Comparison of ENCODE assay signal across 1 cellular context in genomic region chr17:48830840-48831548, GRCh38.
A peak's percentile ranks its signal among the peaks of the same experiment; 100 is the strongest.
TF ChIP-seq lines count a peak whose summit lies in the region.

A gene with protein sequence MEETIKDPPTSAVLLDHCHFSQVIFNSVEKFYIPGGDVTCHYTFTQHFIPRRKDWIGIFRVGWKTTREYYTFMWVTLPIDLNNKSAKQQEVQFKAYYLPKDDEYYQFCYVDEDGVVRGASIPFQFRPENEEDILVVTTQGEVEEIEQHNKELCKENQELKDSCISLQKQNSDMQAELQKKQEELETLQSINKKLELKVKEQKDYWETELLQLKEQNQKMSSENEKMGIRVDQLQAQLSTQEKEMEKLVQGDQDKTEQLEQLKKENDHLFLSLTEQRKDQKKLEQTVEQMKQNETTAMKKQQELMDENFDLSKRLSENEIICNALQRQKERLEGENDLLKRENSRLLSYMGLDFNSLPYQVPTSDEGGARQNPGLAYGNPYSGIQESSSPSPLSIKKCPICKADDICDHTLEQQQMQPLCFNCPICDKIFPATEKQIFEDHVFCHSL (plus strand): TSS chr17:48831035. CDS start chr17:48841708, 10,673 bp downstream.

TF ChIP-seq in K562, 482 proteins besides CTCF, POLR2A, EP300 and RAD21 (continued from another document and continues in another):
- TF ChIP-seq, protein P1, sequence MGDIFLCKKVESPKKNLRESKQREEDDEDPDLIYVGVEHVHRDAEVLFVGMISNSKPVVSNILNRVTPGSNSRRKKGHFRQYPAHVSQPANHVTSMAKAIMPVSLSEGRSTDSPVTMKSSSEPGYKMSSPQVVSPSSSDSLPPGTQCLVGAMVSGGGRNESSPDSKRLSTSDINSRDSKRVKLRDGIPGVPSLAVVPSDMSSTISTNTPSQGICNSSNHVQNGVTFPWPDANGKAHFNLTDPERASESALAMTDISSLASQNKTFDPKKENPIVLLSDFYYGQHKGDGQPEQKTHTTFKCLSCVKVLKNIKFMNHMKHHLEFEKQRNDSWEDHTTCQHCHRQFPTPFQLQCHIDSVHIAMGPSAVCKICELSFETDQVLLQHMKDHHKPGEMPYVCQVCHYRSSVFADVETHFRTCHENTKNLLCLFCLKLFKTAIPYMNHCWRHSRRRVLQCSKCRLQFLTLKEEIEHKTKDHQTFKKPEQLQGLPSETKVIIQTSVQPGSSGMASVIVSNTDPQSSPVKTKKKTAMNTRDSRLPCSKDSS (IDR thresholded peaks at IDR 0.05; ENCODE audit: low read depth, partially characterized antibody), result no peak
- no peak; the same call in 1 of the 2 replicates for TF ChIP-seq PML (IDR thresholded peaks at IDR 0.05; ENCODE audit: low read length)
- no peak for TF ChIP-seq MCM7 (IDR thresholded peaks at IDR 0.05)
- no peak for TF ChIP-seq U2AF1 (optimal IDR thresholded peaks at IDR 0.05; ENCODE audit: low read depth, low read length)
- TF ChIP-seq, protein P2, sequence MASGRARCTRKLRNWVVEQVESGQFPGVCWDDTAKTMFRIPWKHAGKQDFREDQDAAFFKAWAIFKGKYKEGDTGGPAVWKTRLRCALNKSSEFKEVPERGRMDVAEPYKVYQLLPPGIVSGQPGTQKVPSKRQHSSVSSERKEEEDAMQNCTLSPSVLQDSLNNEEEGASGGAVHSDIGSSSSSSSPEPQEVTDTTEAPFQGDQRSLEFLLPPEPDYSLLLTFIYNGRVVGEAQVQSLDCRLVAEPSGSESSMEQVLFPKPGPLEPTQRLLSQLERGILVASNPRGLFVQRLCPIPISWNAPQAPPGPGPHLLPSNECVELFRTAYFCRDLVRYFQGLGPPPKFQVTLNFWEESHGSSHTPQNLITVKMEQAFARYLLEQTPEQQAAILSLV (tag; IDR thresholded peaks at IDR 0.05), result 0 out of 2 replicates have a peak, but pooled peaks have one; percentile 18
- TF ChIP-seq ZZZ3 (IDR thresholded peaks at IDR 0.05), result no peak
- peak; percentile 17; the same call in 1 of the 2 replicates for TF ChIP-seq HBP1 (CRISPR knock-in tag; IDR thresholded peaks at IDR 0.05)
- peak in 1 of 2 experiments; percentile 91; a peak in 2 of 4 replicates for TF ChIP-seq HDAC1 (IDR thresholded peaks at IDR 0.05)
- no peak for TF ChIP-seq BHLHE40 (IDR thresholded peaks at IDR 0.05; ENCODE audit: low read length)
- peak; percentile 50 for TF ChIP-seq CCNT2 (IDR thresholded peaks at IDR 0.05; ENCODE audit: borderline replicate concordance, extremely low read depth, insufficient read length, low read depth, low read length)
- TF ChIP-seq, protein P3, sequence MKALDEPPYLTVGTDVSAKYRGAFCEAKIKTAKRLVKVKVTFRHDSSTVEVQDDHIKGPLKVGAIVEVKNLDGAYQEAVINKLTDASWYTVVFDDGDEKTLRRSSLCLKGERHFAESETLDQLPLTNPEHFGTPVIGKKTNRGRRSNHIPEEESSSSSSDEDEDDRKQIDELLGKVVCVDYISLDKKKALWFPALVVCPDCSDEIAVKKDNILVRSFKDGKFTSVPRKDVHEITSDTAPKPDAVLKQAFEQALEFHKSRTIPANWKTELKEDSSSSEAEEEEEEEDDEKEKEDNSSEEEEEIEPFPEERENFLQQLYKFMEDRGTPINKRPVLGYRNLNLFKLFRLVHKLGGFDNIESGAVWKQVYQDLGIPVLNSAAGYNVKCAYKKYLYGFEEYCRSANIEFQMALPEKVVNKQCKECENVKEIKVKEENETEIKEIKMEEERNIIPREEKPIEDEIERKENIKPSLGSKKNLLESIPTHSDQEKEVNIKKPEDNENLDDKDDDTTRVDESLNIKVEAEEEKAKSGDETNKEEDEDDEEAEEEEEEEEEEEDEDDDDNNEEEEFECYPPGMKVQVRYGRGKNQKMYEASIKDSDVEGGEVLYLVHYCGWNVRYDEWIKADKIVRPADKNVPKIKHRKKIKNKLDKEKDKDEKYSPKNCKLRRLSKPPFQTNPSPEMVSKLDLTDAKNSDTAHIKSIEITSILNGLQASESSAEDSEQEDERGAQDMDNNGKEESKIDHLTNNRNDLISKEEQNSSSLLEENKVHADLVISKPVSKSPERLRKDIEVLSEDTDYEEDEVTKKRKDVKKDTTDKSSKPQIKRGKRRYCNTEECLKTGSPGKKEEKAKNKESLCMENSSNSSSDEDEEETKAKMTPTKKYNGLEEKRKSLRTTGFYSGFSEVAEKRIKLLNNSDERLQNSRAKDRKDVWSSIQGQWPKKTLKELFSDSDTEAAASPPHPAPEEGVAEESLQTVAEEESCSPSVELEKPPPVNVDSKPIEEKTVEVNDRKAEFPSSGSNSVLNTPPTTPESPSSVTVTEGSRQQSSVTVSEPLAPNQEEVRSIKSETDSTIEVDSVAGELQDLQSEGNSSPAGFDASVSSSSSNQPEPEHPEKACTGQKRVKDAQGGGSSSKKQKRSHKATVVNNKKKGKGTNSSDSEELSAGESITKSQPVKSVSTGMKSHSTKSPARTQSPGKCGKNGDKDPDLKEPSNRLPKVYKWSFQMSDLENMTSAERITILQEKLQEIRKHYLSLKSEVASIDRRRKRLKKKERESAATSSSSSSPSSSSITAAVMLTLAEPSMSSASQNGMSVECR (CRISPR knock-in tag; IDR thresholded peaks at IDR 0.05), result 0 out of 2 replicates have a peak, but pooled peaks have one; percentile 67
- TF ChIP-seq, protein P4, sequence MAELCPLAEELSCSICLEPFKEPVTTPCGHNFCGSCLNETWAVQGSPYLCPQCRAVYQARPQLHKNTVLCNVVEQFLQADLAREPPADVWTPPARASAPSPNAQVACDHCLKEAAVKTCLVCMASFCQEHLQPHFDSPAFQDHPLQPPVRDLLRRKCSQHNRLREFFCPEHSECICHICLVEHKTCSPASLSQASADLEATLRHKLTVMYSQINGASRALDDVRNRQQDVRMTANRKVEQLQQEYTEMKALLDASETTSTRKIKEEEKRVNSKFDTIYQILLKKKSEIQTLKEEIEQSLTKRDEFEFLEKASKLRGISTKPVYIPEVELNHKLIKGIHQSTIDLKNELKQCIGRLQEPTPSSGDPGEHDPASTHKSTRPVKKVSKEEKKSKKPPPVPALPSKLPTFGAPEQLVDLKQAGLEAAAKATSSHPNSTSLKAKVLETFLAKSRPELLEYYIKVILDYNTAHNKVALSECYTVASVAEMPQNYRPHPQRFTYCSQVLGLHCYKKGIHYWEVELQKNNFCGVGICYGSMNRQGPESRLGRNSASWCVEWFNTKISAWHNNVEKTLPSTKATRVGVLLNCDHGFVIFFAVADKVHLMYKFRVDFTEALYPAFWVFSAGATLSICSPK (IDR thresholded peaks at IDR 0.05; ENCODE audit: borderline replicate concordance), result no peak
- TF ChIP-seq ZKSCAN8 (CRISPR knock-in tag; IDR thresholded peaks at IDR 0.05), result no peak
- TF ChIP-seq CAMTA2 (CRISPR knock-in tag; conservative IDR thresholded peaks at IDR 0.05), result no peak
- peak; percentile 81 for TF ChIP-seq POLR2B (IDR thresholded peaks at IDR 0.05; ENCODE audit: low read depth, partially characterized antibody)
- TF ChIP-seq GATA2 (CRISPR knock-in tag; IDR thresholded peaks at IDR 0.05), result no peak
- no peak for TF ChIP-seq MLX (CRISPR knock-in tag; conservative IDR thresholded peaks at IDR 0.05)
- no peak for TF ChIP-seq NCOA4 (IDR thresholded peaks at IDR 0.05; ENCODE audit: partially characterized antibody)
- TF ChIP-seq NR3C1 (CRISPR knock-in tag; IDR thresholded peaks at IDR 0.05), result 0 out of 2 replicates have a peak, but pooled peaks have one; percentile 30
- TF ChIP-seq, protein P5, sequence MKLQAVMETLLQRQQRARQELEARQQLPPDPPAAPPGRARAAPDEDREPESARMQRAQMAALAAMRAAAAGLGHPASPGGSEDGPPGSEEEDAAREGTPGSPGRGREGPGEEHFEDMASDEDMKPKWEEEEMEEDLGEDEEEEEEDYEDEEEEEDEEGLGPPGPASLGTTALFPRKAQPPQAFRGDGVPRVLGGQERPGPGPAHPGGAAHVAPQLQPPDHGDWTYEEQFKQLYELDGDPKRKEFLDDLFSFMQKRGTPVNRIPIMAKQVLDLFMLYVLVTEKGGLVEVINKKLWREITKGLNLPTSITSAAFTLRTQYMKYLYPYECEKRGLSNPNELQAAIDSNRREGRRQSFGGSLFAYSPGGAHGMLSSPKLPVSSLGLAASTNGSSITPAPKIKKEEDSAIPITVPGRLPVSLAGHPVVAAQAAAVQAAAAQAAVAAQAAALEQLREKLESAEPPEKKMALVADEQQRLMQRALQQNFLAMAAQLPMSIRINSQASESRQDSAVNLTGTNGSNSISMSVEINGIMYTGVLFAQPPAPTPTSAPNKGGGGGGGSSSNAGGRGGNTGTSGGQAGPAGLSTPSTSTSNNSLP (IDR thresholded peaks at IDR 0.05; ENCODE audit: borderline replicate concordance, low read depth, low read length), result no peak
- no peak for TF ChIP-seq CCAR2 (IDR thresholded peaks at IDR 0.05; ENCODE audit: low read depth, low read length)
- no peak for TF ChIP-seq MTA2 (IDR thresholded peaks at IDR 0.05; ENCODE audit: low read depth)
- TF ChIP-seq ATF6 (CRISPR knock-in tag; IDR thresholded peaks at IDR 0.05), result no peak
- no peak for TF ChIP-seq KLF10 (CRISPR knock-in tag; IDR thresholded peaks at IDR 0.05)
- TF ChIP-seq PKNOX1 (IDR thresholded peaks at IDR 0.05), result no peak; the same call in 1 of the 2 replicates
- TF ChIP-seq RNF2 (IDR thresholded peaks at IDR 0.05), result no peak
- TF ChIP-seq MECOM (CRISPR knock-in tag; IDR thresholded peaks at IDR 0.05), result no peak
- TF ChIP-seq MBD1 (CRISPR knock-in tag; IDR thresholded peaks at IDR 0.05), result no peak
- no peak for TF ChIP-seq NR0B1 (IDR thresholded peaks at IDR 0.05; ENCODE audit: partially characterized antibody)
